In the genomic region with DNA sequence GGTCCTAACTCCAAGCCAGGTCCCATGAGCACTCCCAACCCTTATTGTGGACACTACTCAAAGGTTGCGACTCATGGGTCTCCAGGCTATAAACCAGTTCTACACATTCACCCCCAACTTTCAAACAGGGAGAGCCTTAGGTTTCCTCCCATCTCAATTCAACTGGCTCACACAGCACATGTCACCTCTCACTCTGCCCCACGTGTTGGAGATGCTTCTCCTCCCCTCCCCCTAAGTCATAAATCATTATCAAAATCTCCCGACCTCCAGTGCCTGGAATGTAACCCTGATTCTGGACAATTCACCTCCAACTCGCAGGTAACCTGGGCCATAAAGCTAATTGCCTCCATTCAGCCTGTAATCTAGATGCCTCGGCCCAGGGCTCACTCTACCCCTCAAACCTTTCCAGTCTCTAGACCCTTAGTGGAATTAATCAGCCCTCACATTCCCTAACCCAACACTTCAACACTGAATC, we compare ENCODE assay signal across 7 cellular contexts. TPM values are rescaled to one million over a fixed set of nuclear protein-coding genes. Genes with fewer than 3 reads are reported as not detected.
DNase-seq lines count a peak whose midpoint lies in the region; ATAC-seq, FAIRE-seq and TF ChIP-seq lines count a peak whose summit lies in the region.

No MANE protein-coding gene starts in this region.

- ATAC-seq in HG03342 (IDR thresholded peaks at IDR 0.05; ENCODE audit: unreplicated experiment), result no peak

- TF ChIP-seq CTCF in kidney epithelial cell (IDR thresholded peaks at IDR 0.05; ENCODE audit: insufficient read depth, low read length, poor library complexity, severe bottlenecking), result no peak
- TF ChIP-seq CTCF in stomach (IDR thresholded peaks at IDR 0.05), result no peak

- no peaks in the 10 kb centered on the region for H3K9me3 ChIP-seq in stomach

- DNase-seq in GM12892 (ENCODE audit: insufficient read length) (no peak), MV-4-11 (lab: John Stamatoyannopoulos, UW) (peak; percentile 35), astrocyte of the hippocampus (ENCODE audit: low read depth, low spot score) (peak; percentile 28), kidney epithelial cell (ENCODE audit: low read depth) (no peak), stomach (no peak), NCI-H526 treated with DMSO at 0.1 percent for 48 hours (lab: John Stamatoyannopoulos, UW) (no peak)

- peaks cover 35 to 55% (median 47%) of the 10 kb centered on the region in 4 donors for H3K4me1 ChIP-seq in stomach

- H3K27me3 ChIP-seq in kidney epithelial cell (ENCODE audit: control insufficient read depth, insufficient read depth, low read length), result no peaks in the 10 kb centered on the region
- no peaks in the 10 kb centered on the region for H3K27me3 ChIP-seq in stomach

- peak overlapping the region; percentile 75 to 92 (median 91) for H3K27ac ChIP-seq in stomach

- no peak for TF ChIP-seq EP300 in stomach (IDR thresholded peaks at IDR 0.05)

- H3K36me3 ChIP-seq in kidney epithelial cell (ENCODE audit: control insufficient read depth, insufficient read depth, low read length), result no peaks in the 10 kb centered on the region
- H3K36me3 ChIP-seq in stomach, result peaks cover 0 to 13% (median 0%) of the 10 kb centered on the region in 4 donors

- WGBS in stomach, 5 donors, result 3 to 9% (median 5%) methylated on average over 5 of the region's 5 CpGs

- intact Hi-C loops in stomach (cut with DNase I; ENCODE audit: low total_unique reads), result no loop called here

- H3K4me3 ChIP-seq in kidney epithelial cell (ENCODE audit: low read depth, low read length), result peak overlapping the region; percentile 94
- H3K4me3 ChIP-seq in stomach, result peak overlapping the region; percentile 79 to 92 (median 86)

- no peak; the same call in 1 of the 2 replicates for TF ChIP-seq POLR2A in GM12892 (IDR thresholded peaks at IDR 0.05; ENCODE audit: low read depth, low read length)
- TF ChIP-seq POLR2A in stomach (IDR thresholded peaks at IDR 0.05), result no peak

- FAIRE-seq in GM12892 (lab: Jason Lieb, UNC), result peak; percentile 40

RNA-seq across cellular contexts. Expression of gene AK2, which starts 0.6 kb away (rescaled TPM):
- 223 TPM for polyA plus RNA-seq in GM12892 (2012; ENCODE audit: missing spikeins)
- total RNA-seq in kidney epithelial cell, result 156 and 161 TPM in 2 replicates
- total RNA-seq in stomach, result 100 to 1,000 TPM in 4 of 5 donors, 10 to 100 TPM in 1; 71.0 to 263 (median 124) TPM
- polyA plus RNA-seq in stomach, result 100 to 1,000 TPM in 2 of 3 donors, 10 to 100 TPM in 1; 98.8 to 129 (median 107) TPM

RNA-seq across cellular contexts. Expression of gene AZIN2, which starts 44.9 kb away (rescaled TPM):
- 0.42 TPM for polyA plus RNA-seq in GM12892 (2012; ENCODE audit: missing spikeins)
- total RNA-seq in kidney epithelial cell, result 2.8 and 4.0 TPM in 2 replicates
- 10 to 100 TPM in 2 of 5 donors, 1 to 10 TPM in 2, not detected in 1; 2.0 to 39.7 (median 6.8) TPM for total RNA-seq in stomach
- 1 to 10 TPM in 2 of 3 donors, under 1 TPM in 1; 0.61 to 2.0 (median 1.1) TPM for polyA plus RNA-seq in stomach

Comparison
In these comparisons a context has a peak if more than half of its experiments do, and no peak if none do; other contexts are left out.
1. DNase-seq: peak in MV-4-11 (single experiment) and astrocyte of the hippocampus (single experiment); none in GM12892 (single experiment), kidney epithelial cell (single experiment), stomach (single experiment) and NCI-H526 treated with DMSO at 0.1 percent for 48 hours (single experiment).